ENCODE assay signal across 23 cellular contexts in the genomic region with DNA sequence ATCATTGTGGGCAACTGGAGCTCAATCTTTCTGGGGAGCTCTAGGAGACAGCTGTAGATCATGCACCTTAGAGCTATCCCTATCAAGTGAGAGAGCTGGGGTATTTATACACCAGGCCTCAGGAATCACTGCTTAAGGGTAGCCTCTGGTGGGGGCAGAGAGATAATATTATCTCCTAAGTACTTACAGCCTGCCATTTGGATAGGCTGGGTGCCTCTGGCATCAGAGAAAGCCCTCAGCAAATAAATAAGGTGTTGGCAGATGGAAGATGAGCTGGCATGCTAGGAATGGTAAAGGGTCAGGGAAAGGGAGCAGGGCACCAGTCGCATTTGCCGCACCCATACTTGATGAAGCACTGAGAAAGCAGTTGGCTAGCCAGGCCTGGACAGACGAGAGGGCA.
"Had no signal": no experiment of that assay in that cellular context is flagged by ENCODE, and none has a peak within 500 bp of the region (broad histone marks: within the 10 kb centered on the region; RNA-seq: fewer than 3 reads in every experiment).

No MANE protein-coding gene starts in this region.

- ATAC-seq: effector memory CD8-positive, alpha-beta T cell; left lobe of liver; natural killer cell treated with Interleukin-12 subunit alpha and Interleukin-12 subunit beta and Interleukin-15 and Interleukin-18, amount 100 ng/mL, for 72 hours; pancreas; sciatic nerve; stimulated activated naive CD8-positive, alpha-beta T cell treated with anti-CD3 and anti-CD28 coated beads, Interleukin-15, amount 100 ng/mL, for 72 hours; upper lobe of right lung had no signal

- H3K9me3 Mint-ChIP-seq: effector memory CD8-positive, alpha-beta T cell; naive B cell; natural killer cell treated with Interleukin-12 subunit alpha and Interleukin-12 subunit beta and Interleukin-15 and Interleukin-18, amount 100 ng/mL, for 72 hours; stimulated activated naive CD8-positive, alpha-beta T cell treated with anti-CD3 and anti-CD28 coated beads, Interleukin-15, amount 100 ng/mL, for 72 hours had no signal

- H3K27ac Mint-ChIP-seq: effector memory CD8-positive, alpha-beta T cell; naive B cell; natural killer cell treated with Interleukin-12 subunit alpha and Interleukin-12 subunit beta and Interleukin-15 and Interleukin-18, amount 100 ng/mL, for 72 hours had no signal

- H3K36me3 Mint-ChIP-seq: naive B cell; natural killer cell treated with Interleukin-12 subunit alpha and Interleukin-12 subunit beta and Interleukin-15 and Interleukin-18, amount 100 ng/mL, for 72 hours had no signal

- H3K36me3 ChIP-seq: neutrophil, pancreas, suprapubic skin, transverse colon, upper lobe of right lung, uterus had no signal

- H3K27ac ChIP-seq: coronary artery, neutrophil, pancreas, suprapubic skin, transverse colon, upper lobe of right lung, uterus had no signal

- H3K9me3 ChIP-seq: neutrophil, pancreas, suprapubic skin, transverse colon, upper lobe of right lung, uterus had no signal

- H3K27me3 ChIP-seq: neutrophil, suprapubic skin, transverse colon, upper lobe of right lung, uterus had no signal

- H3K4me3 ChIP-seq: coronary artery, pancreas, suprapubic skin, transverse colon, upper lobe of right lung, uterus had no signal

- H3K4me3 Mint-ChIP-seq: effector memory CD8-positive, alpha-beta T cell; naive B cell; natural killer cell treated with Interleukin-12 subunit alpha and Interleukin-12 subunit beta and Interleukin-15 and Interleukin-18, amount 100 ng/mL, for 72 hours; neural crest cell; stimulated activated naive CD8-positive, alpha-beta T cell treated with anti-CD3 and anti-CD28 coated beads, Interleukin-15, amount 100 ng/mL, for 72 hours had no signal

- DNase-seq: dermis blood vessel endothelial cell; effector memory CD8-positive, alpha-beta T cell; erythroblast; head of caudate nucleus; kidney; mesenchymal stem cell; naive B cell; pancreas; retina; stimulated activated CD4-positive, alpha-beta T cell treated with anti-CD3 and anti-CD28 coated beads, Interleukin-2, amount 100 ng/mL, for 24 hours; stimulated activated CD4-positive, alpha-beta T cell treated with anti-CD3 and anti-CD28 coated beads, Interleukin-4, amount 100 ng/mL, for 4 hours; stimulated activated naive CD4-positive, alpha-beta T cell; stimulated activated naive CD8-positive, alpha-beta T cell treated with anti-CD3 and anti-CD28 coated beads, Interleukin-15, amount 100 ng/mL, for 72 hours; transverse colon; upper lobe of right lung; uterus had no signal

- H3K4me1 ChIP-seq: transverse colon, upper lobe of right lung, uterus had no signal

- H3K4me1 Mint-ChIP-seq: naive B cell; neural crest cell; stimulated activated naive CD8-positive, alpha-beta T cell treated with anti-CD3 and anti-CD28 coated beads, Interleukin-15, amount 100 ng/mL, for 72 hours had no signal
